24 cellular contexts compared by ENCODE assay signal in genomic region chr6:5416250-5416649, GRCh38.
DNase-seq lines count a peak whose midpoint lies in the region; ATAC-seq and FAIRE-seq lines count a peak whose summit lies in the region.
"Had no signal": no experiment of that assay in that cellular context is flagged by ENCODE, and none has a peak within 500 bp of the region (broad histone marks: within the 10 kb centered on the region; RNA-seq: fewer than 3 reads in every experiment).

No MANE protein-coding gene starts in this region.

- H3K4me1 Mint-ChIP-seq in activated T-helper 2 cell treated with anti-CD3 and anti-CD28 coated beads, Interferon-gamma antibody, Interleukin-2, Interleukin-4, amounts not matched to agents 10 μg/mL and 5 μg/mL and 100 μg/mL, durations not matched to agents 14 hours and 24 hours and 36 hours (ENCODE audit: low read depth), result no peaks in the 10 kb centered on the region
- H3K4me1 Mint-ChIP-seq: CD14-positive monocyte had no signal

- H3K27ac Mint-ChIP-seq in activated T-helper 2 cell treated with anti-CD3 and anti-CD28 coated beads, Interferon-gamma antibody, Interleukin-2, Interleukin-4, amounts not matched to agents 10 μg/mL and 5 μg/mL and 100 μg/mL, durations not matched to agents 14 hours and 24 hours and 36 hours, result no peak overlapping the region
- H3K27ac Mint-ChIP-seq: CD14-positive monocyte; CD4-positive, alpha-beta T cell; CD8-positive, alpha-beta memory T cell had no signal

- H3K9ac ChIP-seq in adipocyte (ENCODE audit: low read length), result no peak overlapping the region
- H3K9ac ChIP-seq: BLaER1 treated with 17β-estradiol and CSF1 and Interleukin-3, amounts not matched to agents 10 nM and 100 nM; GM23248 had no signal

- no peaks in the 10 kb centered on the region for H3K9me3 Mint-ChIP-seq in activated T-helper 2 cell treated with anti-CD3 and anti-CD28 coated beads, Interferon-gamma antibody, Interleukin-2, Interleukin-4, amounts not matched to agents 10 μg/mL and 5 μg/mL and 100 μg/mL, durations not matched to agents 14 hours and 24 hours and 36 hours

- no peaks in the 10 kb centered on the region for H3K27me3 ChIP-seq in adipocyte (replicated peaks; ENCODE audit: control insufficient read depth, insufficient read depth, low read length)
- H3K27me3 ChIP-seq: BE2C; BLaER1 treated with 17β-estradiol and CSF1 and Interleukin-3, amounts not matched to agents 10 nM and 100 nM had no signal

- no peak for ATAC-seq in GM19328 (IDR thresholded peaks at IDR 0.05; ENCODE audit: unreplicated experiment)

- H3K36me3 Mint-ChIP-seq in activated T-helper 2 cell treated with anti-CD3 and anti-CD28 coated beads, Interferon-gamma antibody, Interleukin-2, Interleukin-4, amounts not matched to agents 10 μg/mL and 5 μg/mL and 100 μg/mL, durations not matched to agents 14 hours and 24 hours and 36 hours (ENCODE audit: low read depth), result peaks cover 13% of the 10 kb centered on the region

- no peaks in the 10 kb centered on the region for H3K9me3 ChIP-seq in adipocyte (ENCODE audit: control insufficient read depth, low read length)
- H3K9me3 ChIP-seq: BE2C had no signal

- intact Hi-C loops in activated T-helper 2 cell treated with anti-CD3 and anti-CD28 coated beads, Interferon-gamma antibody, Interleukin-2, Interleukin-4, amounts not matched to agents 10 μg/mL and 5 μg/mL and 100 μg/mL, durations not matched to agents 14 hours and 24 hours and 36 hours (cut with micrococcal nuclease), result no loop called here

- DNase-seq in SK-N-DZ (ENCODE audit: low spot score) (peak; percentile 15), adipocyte (ENCODE audit: low read depth) (peak; percentile 7), fibroblast of gingiva (ENCODE audit: low read depth) (peak; percentile 11), frontal cortex (ENCODE audit: low spot score in 2 of 2) (no peak), T-helper 1 cell (no peak), Kasumi-1 (lab: John Stamatoyannopoulos, UW) (no peak)
- no peak for DNase-seq in activated T-helper 2 cell treated with anti-CD3 and anti-CD28 coated beads, Interferon-gamma antibody, Interleukin-2, Interleukin-4, amounts not matched to agents 10 μg/mL and 5 μg/mL and 100 μg/mL, durations not matched to agents 14 hours and 24 hours and 36 hours (ENCODE audit: low spot score)
- DNase-seq: AML-193; BE2C; Calu3; CD4-positive, alpha-beta T cell; CD8-positive, alpha-beta memory T cell; DMS53; DMS79 treated with DMSO at 0.1 percent for 48 hours; GF-D8; GM23248; H7; HCEC 1CT had no signal

- FAIRE-seq in frontal cortex (lab: Jason Lieb, UNC), result peak; percentile 57
- FAIRE-seq: GM12891, GM18507, H1 had no signal

- no peak overlapping the region for H3K4me3 ChIP-seq in adipocyte (ENCODE audit: low read length)
- H3K4me3 ChIP-seq: BLaER1 treated with 17β-estradiol and CSF1 and Interleukin-3, amounts not matched to agents 10 nM and 100 nM; GM23248 had no signal

- H3K4me1 ChIP-seq in adipocyte (ENCODE audit: control insufficient read depth, insufficient read depth, low read length), result no peaks in the 10 kb centered on the region
- H3K4me1 ChIP-seq: BE2C had no signal

- no peaks in the 10 kb centered on the region for H3K36me3 ChIP-seq in adipocyte (ENCODE audit: control insufficient read depth, insufficient read depth, low read length, severe bottlenecking)
- H3K36me3 ChIP-seq: BE2C had no signal

- H3K4me3 Mint-ChIP-seq in activated T-helper 2 cell treated with anti-CD3 and anti-CD28 coated beads, Interferon-gamma antibody, Interleukin-2, Interleukin-4, amounts not matched to agents 10 μg/mL and 5 μg/mL and 100 μg/mL, durations not matched to agents 14 hours and 24 hours and 36 hours (ENCODE audit: low read depth), result no peak overlapping the region
- H3K4me3 Mint-ChIP-seq: CD14-positive monocyte; CD4-positive, alpha-beta T cell; CD8-positive, alpha-beta memory T cell had no signal

- H3K27me3 Mint-ChIP-seq in activated T-helper 2 cell treated with anti-CD3 and anti-CD28 coated beads, Interferon-gamma antibody, Interleukin-2, Interleukin-4, amounts not matched to agents 10 μg/mL and 5 μg/mL and 100 μg/mL, durations not matched to agents 14 hours and 24 hours and 36 hours (ENCODE audit: low read depth), result no peaks in the 10 kb centered on the region
- H3K27me3 Mint-ChIP-seq: CD4-positive, alpha-beta T cell; CD8-positive, alpha-beta memory T cell had no signal

Comparison
In these comparisons a context has a peak if more than half of its experiments do, and no peak if none do; other contexts are left out.
1. DNase-seq: peak in SK-N-DZ (single experiment), adipocyte (single experiment) and fibroblast of gingiva (single experiment); none in frontal cortex (0 of 2), T-helper 1 cell (0 of 5), Kasumi-1 (0 of 2) and activated T-helper 2 cell treated with anti-CD3 and anti-CD28 coated beads, Interferon-gamma antibody, Interleukin-2, Interleukin-4, amounts not matched to agents 10 μg/mL and 5 μg/mL and 100 μg/mL, durations not matched to agents 14 hours and 24 hours and 36 hours (single experiment).